Comparison of ENCODE assay signal across 1 cellular context in the genomic region with DNA sequence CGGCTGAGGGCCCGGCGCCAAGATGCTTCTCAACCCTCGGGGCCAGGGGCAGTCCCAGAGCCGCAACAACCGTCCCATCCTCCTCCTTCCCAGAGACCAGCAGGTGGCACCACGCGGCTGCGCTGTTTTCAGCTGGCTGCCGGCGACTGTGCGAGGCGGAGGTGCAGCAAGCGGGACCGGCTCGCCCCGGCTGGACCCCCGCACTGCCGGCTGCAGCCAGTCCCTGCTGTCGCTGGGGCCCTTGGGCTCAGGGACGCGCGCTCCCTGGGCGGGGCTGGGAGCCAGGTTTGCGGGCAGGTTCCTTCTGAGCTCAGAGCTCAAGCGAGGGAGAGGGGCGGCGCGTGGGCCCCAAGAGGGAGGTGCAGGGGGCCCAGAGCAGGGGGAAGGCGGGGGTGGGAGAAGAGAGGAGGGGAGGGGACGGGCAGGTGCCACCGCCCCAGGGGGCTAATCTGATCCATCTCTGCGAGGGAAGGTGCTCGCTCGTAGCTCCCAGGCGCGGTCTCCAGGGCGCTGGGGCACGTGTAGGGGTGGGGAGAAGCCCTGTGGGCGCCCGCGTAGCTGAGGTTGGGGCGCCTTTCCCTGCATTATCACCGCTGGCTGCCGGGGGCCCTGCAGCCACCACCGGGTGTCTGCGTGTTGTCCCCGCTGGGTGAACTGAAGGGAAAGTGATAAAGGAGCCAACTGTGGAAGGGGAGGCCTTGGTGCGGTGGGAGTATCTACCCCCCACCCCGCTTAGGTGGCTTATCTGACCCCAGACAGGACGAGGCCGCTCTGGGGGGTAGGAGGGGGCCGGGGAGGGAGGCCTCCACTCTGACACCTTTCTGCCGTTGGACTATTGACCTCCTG.
TF ChIP-seq lines count a peak whose summit lies in the region.

No MANE protein-coding gene starts in this region.

TF ChIP-seq in HepG2, 621 proteins besides CTCF, POLR2A, EP300 and RAD21 (continued from another document and continues in another):
- TF ChIP-seq, protein P1, sequence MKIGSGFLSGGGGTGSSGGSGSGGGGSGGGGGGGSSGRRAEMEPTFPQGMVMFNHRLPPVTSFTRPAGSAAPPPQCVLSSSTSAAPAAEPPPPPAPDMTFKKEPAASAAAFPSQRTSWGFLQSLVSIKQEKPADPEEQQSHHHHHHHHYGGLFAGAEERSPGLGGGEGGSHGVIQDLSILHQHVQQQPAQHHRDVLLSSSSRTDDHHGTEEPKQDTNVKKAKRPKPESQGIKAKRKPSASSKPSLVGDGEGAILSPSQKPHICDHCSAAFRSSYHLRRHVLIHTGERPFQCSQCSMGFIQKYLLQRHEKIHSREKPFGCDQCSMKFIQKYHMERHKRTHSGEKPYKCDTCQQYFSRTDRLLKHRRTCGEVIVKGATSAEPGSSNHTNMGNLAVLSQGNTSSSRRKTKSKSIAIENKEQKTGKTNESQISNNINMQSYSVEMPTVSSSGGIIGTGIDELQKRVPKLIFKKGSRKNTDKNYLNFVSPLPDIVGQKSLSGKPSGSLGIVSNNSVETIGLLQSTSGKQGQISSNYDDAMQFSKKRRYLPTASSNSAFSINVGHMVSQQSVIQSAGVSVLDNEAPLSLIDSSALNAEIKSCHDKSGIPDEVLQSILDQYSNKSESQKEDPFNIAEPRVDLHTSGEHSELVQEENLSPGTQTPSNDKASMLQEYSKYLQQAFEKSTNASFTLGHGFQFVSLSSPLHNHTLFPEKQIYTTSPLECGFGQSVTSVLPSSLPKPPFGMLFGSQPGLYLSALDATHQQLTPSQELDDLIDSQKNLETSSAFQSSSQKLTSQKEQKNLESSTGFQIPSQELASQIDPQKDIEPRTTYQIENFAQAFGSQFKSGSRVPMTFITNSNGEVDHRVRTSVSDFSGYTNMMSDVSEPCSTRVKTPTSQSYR (CRISPR knock-in tag; IDR thresholded peaks at IDR 0.05; ENCODE audit: borderline replicate concordance): peak; percentile 20; the same call in 1 of the 2 replicates
- TF ChIP-seq MAFF (IDR thresholded peaks at IDR 0.05; ENCODE audit: low read depth, low read length): no peak
- no peak for TF ChIP-seq SRF (IDR thresholded peaks at IDR 0.05; ENCODE audit: low read depth, low read length)
- peak; percentile 95 for TF ChIP-seq XRCC5 (optimal IDR thresholded peaks at IDR 0.05; ENCODE audit: low read length)
- peak; percentile 50; the same call in 1 of the 2 replicates for TF ChIP-seq MED1 (CRISPR knock-in tag; IDR thresholded peaks at IDR 0.05)
- TF ChIP-seq, protein P2, sequence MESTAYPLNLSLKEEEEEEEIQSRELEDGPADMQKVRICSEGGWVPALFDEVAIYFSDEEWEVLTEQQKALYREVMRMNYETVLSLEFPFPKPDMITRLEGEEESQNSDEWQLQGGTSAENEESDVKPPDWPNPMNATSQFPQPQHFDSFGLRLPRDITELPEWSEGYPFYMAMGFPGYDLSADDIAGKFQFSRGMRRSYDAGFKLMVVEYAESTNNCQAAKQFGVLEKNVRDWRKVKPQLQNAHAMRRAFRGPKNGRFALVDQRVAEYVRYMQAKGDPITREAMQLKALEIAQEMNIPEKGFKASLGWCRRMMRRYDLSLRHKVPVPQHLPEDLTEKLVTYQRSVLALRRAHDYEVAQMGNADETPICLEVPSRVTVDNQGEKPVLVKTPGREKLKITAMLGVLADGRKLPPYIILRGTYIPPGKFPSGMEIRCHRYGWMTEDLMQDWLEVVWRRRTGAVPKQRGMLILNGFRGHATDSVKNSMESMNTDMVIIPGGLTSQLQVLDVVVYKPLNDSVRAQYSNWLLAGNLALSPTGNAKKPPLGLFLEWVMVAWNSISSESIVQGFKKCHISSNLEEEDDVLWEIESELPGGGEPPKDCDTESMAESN (CRISPR knock-in tag; conservative IDR thresholded peaks at IDR 0.05): peak; percentile 69
- no peak for TF ChIP-seq SMAD1 (CRISPR knock-in tag; IDR thresholded peaks at IDR 0.05; ENCODE audit: borderline replicate concordance, low read depth)
- TF ChIP-seq BHLHE40 (IDR thresholded peaks at IDR 0.05; ENCODE audit: low read length): 0 out of 2 replicates have a peak, but pooled peaks have one; percentile 69
- TF ChIP-seq, protein P3, sequence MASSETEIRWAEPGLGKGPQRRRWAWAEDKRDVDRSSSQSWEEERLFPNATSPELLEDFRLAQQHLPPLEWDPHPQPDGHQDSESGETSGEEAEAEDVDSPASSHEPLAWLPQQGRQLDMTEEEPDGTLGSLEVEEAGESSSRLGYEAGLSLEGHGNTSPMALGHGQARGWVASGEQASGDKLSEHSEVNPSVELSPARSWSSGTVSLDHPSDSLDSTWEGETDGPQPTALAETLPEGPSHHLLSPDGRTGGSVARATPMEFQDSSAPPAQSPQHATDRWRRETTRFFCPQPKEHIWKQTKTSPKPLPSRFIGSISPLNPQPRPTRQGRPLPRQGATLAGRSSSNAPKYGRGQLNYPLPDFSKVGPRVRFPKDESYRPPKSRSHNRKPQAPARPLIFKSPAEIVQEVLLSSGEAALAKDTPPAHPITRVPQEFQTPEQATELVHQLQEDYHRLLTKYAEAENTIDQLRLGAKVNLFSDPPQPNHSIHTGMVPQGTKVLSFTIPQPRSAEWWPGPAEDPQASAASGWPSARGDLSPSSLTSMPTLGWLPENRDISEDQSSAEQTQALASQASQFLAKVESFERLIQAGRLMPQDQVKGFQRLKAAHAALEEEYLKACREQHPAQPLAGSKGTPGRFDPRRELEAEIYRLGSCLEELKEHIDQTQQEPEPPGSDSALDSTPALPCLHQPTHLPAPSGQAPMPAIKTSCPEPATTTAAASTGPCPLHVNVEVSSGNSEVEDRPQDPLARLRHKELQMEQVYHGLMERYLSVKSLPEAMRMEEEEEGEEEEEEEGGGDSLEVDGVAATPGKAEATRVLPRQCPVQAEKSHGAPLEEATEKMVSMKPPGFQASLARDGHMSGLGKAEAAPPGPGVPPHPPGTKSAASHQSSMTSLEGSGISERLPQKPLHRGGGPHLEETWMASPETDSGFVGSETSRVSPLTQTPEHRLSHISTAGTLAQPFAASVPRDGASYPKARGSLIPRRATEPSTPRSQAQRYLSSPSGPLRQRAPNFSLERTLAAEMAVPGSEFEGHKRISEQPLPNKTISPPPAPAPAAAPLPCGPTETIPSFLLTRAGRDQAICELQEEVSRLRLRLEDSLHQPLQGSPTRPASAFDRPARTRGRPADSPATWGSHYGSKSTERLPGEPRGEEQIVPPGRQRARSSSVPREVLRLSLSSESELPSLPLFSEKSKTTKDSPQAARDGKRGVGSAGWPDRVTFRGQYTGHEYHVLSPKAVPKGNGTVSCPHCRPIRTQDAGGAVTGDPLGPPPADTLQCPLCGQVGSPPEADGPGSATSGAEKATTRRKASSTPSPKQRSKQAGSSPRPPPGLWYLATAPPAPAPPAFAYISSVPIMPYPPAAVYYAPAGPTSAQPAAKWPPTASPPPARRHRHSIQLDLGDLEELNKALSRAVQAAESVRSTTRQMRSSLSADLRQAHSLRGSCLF (CRISPR knock-in tag; IDR thresholded peaks at IDR 0.05; ENCODE audit: borderline replicate concordance): no peak
- TF ChIP-seq ZNF644 (CRISPR knock-in tag; IDR thresholded peaks at IDR 0.05; ENCODE audit: low read depth): 0 out of 2 replicates have a peak, but pooled peaks have one; percentile 26
- peak; percentile 60 for TF ChIP-seq CEBPG (CRISPR knock-in tag; IDR thresholded peaks at IDR 0.05)
- TF ChIP-seq HOXD1 (CRISPR knock-in tag; IDR thresholded peaks at IDR 0.05): no peak; the same call in 1 of the 2 replicates
- TF ChIP-seq PHF21A (CRISPR knock-in tag; IDR thresholded peaks at IDR 0.05): peak; percentile 49
- TF ChIP-seq ZNF609 (CRISPR knock-in tag; IDR thresholded peaks at IDR 0.05; ENCODE audit: borderline replicate concordance): peak; percentile 82
- peak; percentile 96 for TF ChIP-seq ZBTB7B (CRISPR knock-in tag; IDR thresholded peaks at IDR 0.05)
- TF ChIP-seq ZNF547 (CRISPR knock-in tag; IDR thresholded peaks at IDR 0.05): peak; percentile 29; the same call in 1 of the 2 replicates
- 0 out of 2 replicates have a peak, but pooled peaks have one; percentile 17 for TF ChIP-seq ZNF142 (CRISPR knock-in tag; IDR thresholded peaks at IDR 0.05)
- TF ChIP-seq TBX2 (CRISPR knock-in tag; IDR thresholded peaks at IDR 0.05; ENCODE audit: borderline replicate concordance): peak; percentile 77
- no peak for TF ChIP-seq ZSCAN5A (CRISPR knock-in tag; IDR thresholded peaks at IDR 0.05; ENCODE audit: borderline replicate concordance)
- peak; percentile 69 for TF ChIP-seq IKZF4 (CRISPR knock-in tag; IDR thresholded peaks at IDR 0.05; ENCODE audit: borderline replicate concordance, low read depth, not compliant biosample characterization)
- TF ChIP-seq THRA (CRISPR knock-in tag; IDR thresholded peaks at IDR 0.05; ENCODE audit: borderline replicate concordance): peak; percentile 49; the same call in 1 of the 2 replicates
- TF ChIP-seq NR2F2 (IDR thresholded peaks at IDR 0.05; ENCODE audit: borderline replicate concordance, low read depth): 0 out of 2 replicates have a peak, but pooled peaks have one; percentile 38
